In the genomic region with DNA sequence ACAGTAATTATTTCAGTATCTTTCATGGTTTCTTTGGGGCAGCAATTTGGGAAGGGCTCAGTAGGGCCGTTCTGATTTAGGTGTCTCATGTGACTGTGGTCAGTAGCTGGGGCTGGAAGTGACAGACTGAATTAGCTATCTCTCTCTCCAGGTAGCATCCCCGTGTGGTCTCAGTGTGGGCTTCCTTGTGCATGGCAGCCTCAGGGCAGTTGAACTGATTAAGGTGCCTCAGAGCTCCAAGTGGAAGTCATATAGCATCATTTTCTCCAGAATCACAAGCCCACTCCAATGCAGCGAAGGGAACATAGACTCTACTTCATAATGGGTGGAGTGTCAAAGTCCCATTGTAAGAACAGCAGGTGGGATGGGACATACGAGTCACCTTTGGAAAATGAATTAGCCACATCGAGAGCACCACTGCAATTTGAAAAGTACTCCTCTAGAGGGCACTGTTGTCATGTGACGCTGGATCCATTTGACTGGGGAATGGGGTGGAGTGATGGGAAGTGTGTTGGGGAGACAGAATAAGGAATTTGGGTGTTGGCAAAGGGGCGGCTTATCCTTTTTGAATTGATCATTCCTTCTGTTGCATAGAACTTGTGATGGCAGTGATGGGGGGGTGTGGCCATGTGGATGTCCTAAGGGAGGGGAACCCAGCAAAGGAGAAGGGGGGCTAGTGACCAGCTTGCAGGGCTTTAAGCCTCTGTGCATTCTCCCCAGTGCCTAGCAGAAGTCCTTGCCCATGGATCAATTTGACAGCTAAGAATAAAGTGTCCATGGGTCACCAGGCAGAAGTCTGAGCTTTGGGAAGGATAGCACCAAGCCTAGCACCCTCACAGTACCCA, we compare ENCODE assay signal across 8 cellular contexts. TPM values are rescaled to one million over a fixed set of nuclear protein-coding genes. Genes with fewer than 3 reads are reported as not detected.
DNase-seq lines count a peak whose midpoint lies in the region; ATAC-seq, FAIRE-seq and TF ChIP-seq lines count a peak whose summit lies in the region.

No MANE protein-coding gene starts in this region.

- H3K4me1 ChIP-seq in right lobe of liver: no peaks in the 10 kb centered on the region

- no peak overlapping the region for H3K27ac Mint-ChIP-seq in stimulated activated effector memory CD8-positive, alpha-beta T cell treated with anti-CD3 and anti-CD28 coated beads, Interleukin-12 subunit alpha, Interleukin-12 subunit beta, amount 100 ng/mL, for 72 hours

- no peak overlapping the region for H3K27ac ChIP-seq in right lobe of liver

- WGBS in right lobe of liver (ENCODE audit: insufficient coverage, low coverage, low lambda C conversion rate, missing lambda C conversion rate): 7% methylated on average over 6 of the region's 7 CpGs

- no peaks in the 10 kb centered on the region for H3K27me3 ChIP-seq in right lobe of liver

- ATAC-seq in right lobe of liver (peak; percentile 81 to 92 (median 88)), HG03097 (IDR thresholded peaks at IDR 0.05; ENCODE audit: low FRiP score, unreplicated experiment) (no peak)
- no peak for ATAC-seq in stimulated activated effector memory CD8-positive, alpha-beta T cell treated with anti-CD3 and anti-CD28 coated beads, Interleukin-12 subunit alpha, Interleukin-12 subunit beta, amount 100 ng/mL, for 72 hours

- peak; percentile 81 to 84 (median 82) for TF ChIP-seq CTCF in right lobe of liver (IDR thresholded peaks at IDR 0.05)

- no peak overlapping the region for H3K4me3 ChIP-seq in right lobe of liver

- no peak for TF ChIP-seq POLR2A in right lobe of liver (IDR thresholded peaks at IDR 0.05)

- intact Hi-C loops in right lobe of liver (cut with DNase I): loop anchor here (10.0 kb wide), 1 partner anchor 274 kb away; no protein-coding TSS in a partner anchor

- no peaks in the 10 kb centered on the region for H3K9me3 Mint-ChIP-seq in stimulated activated effector memory CD8-positive, alpha-beta T cell treated with anti-CD3 and anti-CD28 coated beads, Interleukin-12 subunit alpha, Interleukin-12 subunit beta, amount 100 ng/mL, for 72 hours

- H3K4me3 Mint-ChIP-seq in stimulated activated effector memory CD8-positive, alpha-beta T cell treated with anti-CD3 and anti-CD28 coated beads, Interleukin-12 subunit alpha, Interleukin-12 subunit beta, amount 100 ng/mL, for 72 hours: no peak overlapping the region

- H3K9me3 ChIP-seq in right lobe of liver: no peaks in the 10 kb centered on the region

- peak; percentile 16 for DNase-seq in activated naive CD4-positive, alpha-beta T cell treated with Interleukin-2 at 50 U/mL for 16 hours
- DNase-seq in activated naive CD4-positive, alpha-beta T cell (lab: John Stamatoyannopoulos, UW): no peak
- peak; percentile 61 for DNase-seq in NCI-H128 (lab: John Stamatoyannopoulos, UW; ENCODE audit: unreplicated experiment)
- peak; percentile 45 to 57 for DNase-seq in dermis microvascular lymphatic vessel endothelial cell (ENCODE audit: low read depth in 2 of 2)
- DNase-seq in right lobe of liver: no peak
- peak; percentile 12 to 53 for DNase-seq in stimulated activated effector memory CD8-positive, alpha-beta T cell treated with anti-CD3 and anti-CD28 coated beads, Interleukin-12 subunit alpha, Interleukin-12 subunit beta, amount 100 ng/mL, for 72 hours (ENCODE audit: low spot score in 2 of 2)

- H3K36me3 Mint-ChIP-seq in stimulated activated effector memory CD8-positive, alpha-beta T cell treated with anti-CD3 and anti-CD28 coated beads, Interleukin-12 subunit alpha, Interleukin-12 subunit beta, amount 100 ng/mL, for 72 hours: no peaks in the 10 kb centered on the region

- H3K4me1 Mint-ChIP-seq in stimulated activated effector memory CD8-positive, alpha-beta T cell treated with anti-CD3 and anti-CD28 coated beads, Interleukin-12 subunit alpha, Interleukin-12 subunit beta, amount 100 ng/mL, for 72 hours: peaks cover 6% of the 10 kb centered on the region

- H3K36me3 ChIP-seq in right lobe of liver: no peaks in the 10 kb centered on the region

- FAIRE-seq in TTC549 (lab: Jason Lieb, UNC): peak; percentile 76

RNA-seq across cellular contexts. Expression of a gene that starts 39.3 kb away (rescaled TPM):
- total RNA-seq in dermis microvascular lymphatic vessel endothelial cell (17.2 and 31.1 TPM in 2 replicates), right lobe of liver (10 to 100 TPM; 18.6 to 31.6 (median 21.1) TPM)

RNA-seq across cellular contexts. Expression of a gene that starts 47.6 kb away (rescaled TPM):
- total RNA-seq in dermis microvascular lymphatic vessel endothelial cell: 117 and 229 TPM in 2 replicates
- total RNA-seq in right lobe of liver: 10 to 100 TPM; 38.7 to 96.6 (median 60.8) TPM

Comparison
In these comparisons a context has a peak if more than half of its experiments do, and no peak if none do; other contexts are left out.
1. DNase-seq: peak in activated naive CD4-positive, alpha-beta T cell treated with Interleukin-2 at 50 U/mL for 16 hours (single experiment), NCI-H128 (single experiment), dermis microvascular lymphatic vessel endothelial cell (2 of 2) and stimulated activated effector memory CD8-positive, alpha-beta T cell treated with anti-CD3 and anti-CD28 coated beads, Interleukin-12 subunit alpha, Interleukin-12 subunit beta, amount 100 ng/mL, for 72 hours (2 of 2); none in activated naive CD4-positive, alpha-beta T cell (0 of 4) and right lobe of liver (0 of 3).
2. ATAC-seq: peak in right lobe of liver (4 of 4); none in stimulated activated effector memory CD8-positive, alpha-beta T cell treated with anti-CD3 and anti-CD28 coated beads, Interleukin-12 subunit alpha, Interleukin-12 subunit beta, amount 100 ng/mL, for 72 hours (single experiment) and HG03097 (single experiment).